Comparison of ENCODE assay signal across 16 cellular contexts in the genomic region with DNA sequence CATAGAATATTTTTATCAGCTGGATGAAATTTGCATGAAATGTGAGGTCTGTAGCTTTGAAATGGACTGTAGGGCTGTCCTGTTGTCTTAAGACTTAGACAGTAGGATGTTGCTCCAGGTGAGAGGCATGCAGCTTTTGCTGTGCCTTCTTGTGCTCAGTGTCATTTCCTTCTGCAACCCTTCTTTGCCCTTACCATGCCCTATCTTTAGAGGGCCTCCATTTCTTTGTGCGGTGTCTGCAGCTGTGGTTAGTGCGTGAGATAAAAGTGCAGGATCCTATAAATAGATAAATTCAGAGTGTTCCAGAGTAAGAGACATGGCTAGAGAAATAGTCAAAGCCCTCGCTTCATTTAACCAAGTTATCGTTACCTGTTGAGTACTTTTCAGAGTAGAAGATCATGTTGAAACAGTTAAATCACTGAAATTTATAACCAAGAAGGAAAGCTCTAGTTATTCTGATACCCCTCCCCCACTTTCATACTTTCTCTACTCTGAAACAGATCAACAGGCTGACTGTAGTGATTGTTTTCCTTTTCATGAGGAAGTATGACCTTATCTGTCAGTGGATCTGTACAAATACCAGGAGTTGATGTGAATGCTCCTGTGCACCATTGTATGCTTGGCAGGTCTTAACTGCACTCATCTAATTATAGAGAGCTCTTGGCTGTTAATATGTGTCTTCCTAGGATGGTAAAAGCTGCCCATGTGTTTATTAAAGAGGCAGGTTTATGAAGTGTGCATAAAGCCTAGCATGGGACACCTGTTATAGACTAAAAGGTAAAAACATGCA. TPM values are rescaled to one million over a fixed set of nuclear protein-coding genes. Genes with fewer than 3 reads are reported as not detected.
DNase-seq lines count a peak whose midpoint lies in the region; ATAC-seq, FAIRE-seq and TF ChIP-seq lines count a peak whose summit lies in the region.
"Had no signal": no experiment of that assay in that cellular context is flagged by ENCODE, and none has a peak within 500 bp of the region (broad histone marks: within the 10 kb centered on the region; RNA-seq: fewer than 3 reads in every experiment).

No MANE protein-coding gene starts in this region.

- no peaks in the 10 kb centered on the region for H3K27me3 Mint-ChIP-seq in CD4-positive, CD25-positive, alpha-beta regulatory T cell
- H3K27me3 Mint-ChIP-seq in activated naive CD8-positive, alpha-beta T cell treated with anti-CD3 and anti-CD28 coated beads for 36 hours: no peaks in the 10 kb centered on the region

- ATAC-seq in CD4-positive, CD25-positive, alpha-beta regulatory T cell (ENCODE audit: low read depth in 2 of 2): peak; percentile 53 to 62
- no peak for ATAC-seq in HG02938 (IDR thresholded peaks at IDR 0.05; ENCODE audit: unreplicated experiment)
- ATAC-seq: right lobe of liver had no signal

- peak; percentile 51 for FAIRE-seq in GM12892 (lab: Jason Lieb, UNC)
- FAIRE-seq: GM18507 had no signal

- H3K4me3 Mint-ChIP-seq in CD4-positive, CD25-positive, alpha-beta regulatory T cell: peak overlapping the region; percentile 4 to 63 (median 26)
- H3K4me3 Mint-ChIP-seq in activated naive CD8-positive, alpha-beta T cell treated with anti-CD3 and anti-CD28 coated beads for 36 hours: no peak overlapping the region
- H3K4me3 Mint-ChIP-seq: activated T-cell treated with anti-CD3 and anti-CD28 coated beads, Interleukin-2, amount 50 U/mL, for 4 hours had no signal

- H3K4me3 ChIP-seq in CD4-positive, CD25-positive, alpha-beta regulatory T cell (ENCODE audit: low read depth, low read length): peak overlapping the region; percentile 42
- H3K4me3 ChIP-seq: right lobe of liver had no signal

- H3K4me1 ChIP-seq in CD4-positive, CD25-positive, alpha-beta regulatory T cell (ENCODE audit: control insufficient read depth, insufficient read depth, low read length, poor library complexity, severe bottlenecking): peaks cover 17% of the 10 kb centered on the region
- H3K4me1 ChIP-seq: right lobe of liver had no signal

- peak overlapping the region; percentile 59 for H3K27ac ChIP-seq in CD4-positive, CD25-positive, alpha-beta regulatory T cell (ENCODE audit: insufficient read depth, low read length, poor library complexity, severe bottlenecking)
- H3K27ac ChIP-seq: brain microvascular endothelial cell, right lobe of liver, RWPE1 had no signal

- no peak for TF ChIP-seq POLR2A in GM12892 (IDR thresholded peaks at IDR 0.05; ENCODE audit: low read depth, low read length)

- DNase-seq in CD4-positive, CD25-positive, alpha-beta regulatory T cell: peak in 1 of 3 donors; percentile 53
- no peak for DNase-seq in GM12892 (ENCODE audit: insufficient read length)
- DNase-seq in activated naive CD8-positive, alpha-beta T cell treated with anti-CD3 and anti-CD28 coated beads for 36 hours: no peak
- DNase-seq in kidney tubule cell (ENCODE audit: low spot score): peak; percentile 21
- DNase-seq in C1 segment of cervical spinal cord (lab: John Stamatoyannopoulos, UW): no peak
- no peak for DNase-seq in SHP77 treated with DMSO at 0.1 percent for 48 hours (lab: John Stamatoyannopoulos, UW)
- no peak for DNase-seq in NCI-H82 treated with DMSO at 0.1 percent for 48 hours (lab: John Stamatoyannopoulos, UW; ENCODE audit: unreplicated experiment)
- DNase-seq: activated T-cell treated with anti-CD3 and anti-CD28 coated beads, Interleukin-2, amount 50 U/mL, for 4 hours; brain microvascular endothelial cell; GDM1; glutamatergic neuron; NCI-H1436; right lobe of liver had no signal

- H3K27me3 ChIP-seq in CD4-positive, CD25-positive, alpha-beta regulatory T cell (ENCODE audit: control insufficient read depth, insufficient read depth, low read length): no peaks in the 10 kb centered on the region
- H3K27me3 ChIP-seq: brain microvascular endothelial cell, right lobe of liver had no signal

- H3K9me3 ChIP-seq in CD4-positive, CD25-positive, alpha-beta regulatory T cell (ENCODE audit: control insufficient read depth in 2 of 2, low read length in 2 of 2): no peaks in the 10 kb centered on the region
- H3K9me3 ChIP-seq: right lobe of liver had no signal

- peaks cover 21 to 45% (median 36%) of the 10 kb centered on the region in 4 donors for H3K4me1 Mint-ChIP-seq in CD4-positive, CD25-positive, alpha-beta regulatory T cell
- peaks cover 23% of the 10 kb centered on the region for H3K4me1 Mint-ChIP-seq in activated naive CD8-positive, alpha-beta T cell treated with anti-CD3 and anti-CD28 coated beads for 36 hours

- no peaks in the 10 kb centered on the region for H3K9me3 Mint-ChIP-seq in CD4-positive, CD25-positive, alpha-beta regulatory T cell
- H3K9me3 Mint-ChIP-seq in activated naive CD8-positive, alpha-beta T cell treated with anti-CD3 and anti-CD28 coated beads for 36 hours: no peaks in the 10 kb centered on the region
- H3K9me3 Mint-ChIP-seq: activated T-cell treated with anti-CD3 and anti-CD28 coated beads, Interleukin-2, amount 50 U/mL, for 4 hours had no signal

- H3K36me3 ChIP-seq in CD4-positive, CD25-positive, alpha-beta regulatory T cell (ENCODE audit: control insufficient read depth, insufficient read depth, low read length): peaks cover 83% of the 10 kb centered on the region

- H3K27ac Mint-ChIP-seq in CD4-positive, CD25-positive, alpha-beta regulatory T cell: peak overlapping the region; percentile 64 to 72 (median 68)
- H3K27ac Mint-ChIP-seq in activated naive CD8-positive, alpha-beta T cell treated with anti-CD3 and anti-CD28 coated beads for 36 hours: peak overlapping the region; percentile 67

- H3K36me3 Mint-ChIP-seq in CD4-positive, CD25-positive, alpha-beta regulatory T cell: peaks cover 36% of the 10 kb centered on the region
- H3K36me3 Mint-ChIP-seq in activated naive CD8-positive, alpha-beta T cell treated with anti-CD3 and anti-CD28 coated beads for 36 hours: peaks cover 34% of the 10 kb centered on the region

RNA-seq across cellular contexts. Expression of gene EIF3J, which starts 18.2 kb away (rescaled TPM):
- total RNA-seq in CD4-positive, CD25-positive, alpha-beta regulatory T cell: 80.4 TPM
- 10 to 100 TPM; 18.2 to 29.0 (median 22.0) TPM for polyA plus RNA-seq in CD4-positive, CD25-positive, alpha-beta regulatory T cell
- polyA plus RNA-seq in GM12892 (2012; ENCODE audit: missing spikeins): 54.6 TPM
- 100 to 1,000 TPM; 187 to 194 TPM for total RNA-seq in activated naive CD8-positive, alpha-beta T cell treated with anti-CD3 and anti-CD28 coated beads for 36 hours
